In the genomic region with DNA sequence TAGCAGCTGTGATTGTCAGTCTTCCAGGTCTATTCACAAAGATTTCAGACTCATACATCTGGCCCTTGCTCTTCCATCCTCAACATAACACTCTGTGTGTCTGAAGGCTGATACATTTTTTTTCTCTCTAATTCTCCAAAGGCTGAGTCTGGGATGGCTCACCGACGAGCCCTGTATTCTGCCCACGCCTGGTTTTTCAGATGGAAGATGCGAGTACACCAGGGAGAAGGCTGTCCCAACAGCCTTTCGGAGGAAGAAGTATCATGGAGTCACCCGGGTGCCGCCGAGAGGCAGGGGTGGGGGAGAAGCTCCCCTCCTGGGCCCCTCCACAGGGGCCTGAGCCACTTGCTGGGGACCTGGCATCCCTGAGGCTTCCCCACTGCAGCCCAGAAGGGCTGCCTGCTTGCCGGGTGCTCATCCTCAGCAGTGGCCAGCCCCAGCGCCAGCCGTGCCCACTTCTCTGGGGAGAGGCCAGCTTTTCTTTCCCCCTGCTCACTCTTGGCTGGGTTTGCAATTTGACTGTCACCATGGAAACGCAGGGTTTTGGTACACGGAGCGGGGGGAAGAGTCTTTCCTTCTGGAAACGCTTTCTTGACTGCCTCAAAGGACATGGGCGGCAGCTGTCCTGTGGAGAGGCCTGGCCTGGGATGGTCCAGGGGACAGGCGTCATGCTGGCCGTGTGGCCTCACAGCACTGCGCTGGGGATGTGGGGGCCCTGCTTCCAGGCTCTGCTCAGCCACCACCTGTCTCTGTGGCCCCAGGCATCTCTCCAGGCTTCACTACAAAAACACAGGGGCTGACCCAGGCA, we compare ENCODE assay signal across 21 cellular contexts. TPM values are rescaled to one million over a fixed set of nuclear protein-coding genes. Genes with fewer than 3 reads are reported as not detected.
DNase-seq lines count a peak whose midpoint lies in the region; ATAC-seq and TF ChIP-seq lines count a peak whose summit lies in the region.
"Had no signal": no experiment of that assay in that cellular context is flagged by ENCODE, and none has a peak within 500 bp of the region (broad histone marks: within the 10 kb centered on the region; RNA-seq: fewer than 3 reads in every experiment).

No MANE protein-coding gene starts in this region.

- H3K4me2 ChIP-seq in mesendoderm (ENCODE audit: low read length) (no peak overlapping the region), trophoblast cell (ENCODE audit: low read length) (no peak overlapping the region)
- H3K4me2 ChIP-seq: hepatocyte had no signal

- no peak overlapping the region for H4K91ac ChIP-seq in trophoblast cell (ENCODE audit: low read depth, low read length)

- no peak overlapping the region for H3K27ac Mint-ChIP-seq in activated naive CD4-positive, alpha-beta T cell treated with anti-CD3 and anti-CD28 coated beads, Interleukin-2, amount 50 U/mL, for 72 hours
- H3K27ac Mint-ChIP-seq: activated CD8-positive, alpha-beta memory T cell treated with anti-CD3 and anti-CD28 coated beads, Interleukin-2, amount 10 ng/mL, durations not matched to agents 7 days and 5 days; stimulated activated memory B cell treated with anti-CD40 and anti-IgM and Interleukin-4, amounts not matched to agents 10 μg/mL and 1 μg/mL and 100 μg/mL, for 72 hours; T-helper 2 cell treated with Interferon-gamma antibody and Interleukin-4, amounts not matched to agents 5 μg/mL and 100 μg/mL, for 36 hours; type B pancreatic cell had no signal

- H2BK5ac ChIP-seq in mesendoderm (ENCODE audit: low read length) (no peak overlapping the region), trophoblast cell (ENCODE audit: low read depth, low read length, poor library complexity) (no peak overlapping the region)

- H3K9me3 ChIP-seq in upper lobe of right lung, result no peaks in the 10 kb centered on the region
- peaks cover 3% of the 10 kb centered on the region for H3K9me3 ChIP-seq in trophoblast cell (ENCODE audit: insufficient read depth, low read depth, low read length)
- H3K9me3 ChIP-seq: Caco-2 had no signal

- H2BK15ac ChIP-seq in mesendoderm (replicated peaks; ENCODE audit: low read depth), result no peak overlapping the region

- H2AK5ac ChIP-seq in mesendoderm (ENCODE audit: low read length) (no peak overlapping the region), trophoblast cell (ENCODE audit: low read length) (no peak overlapping the region)

- no peak overlapping the region for H2AFZ ChIP-seq in trophoblast cell (ENCODE audit: insufficient read depth, low read length, poor library complexity)
- H2AFZ ChIP-seq: hepatocyte had no signal

- no peak overlapping the region for H3K4me3 ChIP-seq in mesendoderm (ENCODE audit: low read length)
- H3K4me3 ChIP-seq in upper lobe of right lung, result no peak overlapping the region
- H3K4me3 ChIP-seq in trophoblast cell (ENCODE audit: low read depth, low read length), result no peak overlapping the region
- H3K4me3 ChIP-seq: GM12878, hepatocyte had no signal

- ATAC-seq in activated naive CD4-positive, alpha-beta T cell treated with anti-CD3 and anti-CD28 coated beads, Interleukin-2, amount 50 U/mL, for 72 hours, result no peak
- ATAC-seq in upper lobe of right lung (no peak), HG03025 (IDR thresholded peaks at IDR 0.05; ENCODE audit: low FRiP score, unreplicated experiment) (no peak)
- ATAC-seq: activated CD8-positive, alpha-beta memory T cell treated with anti-CD3 and anti-CD28 coated beads, Interleukin-2, amount 10 ng/mL, durations not matched to agents 7 days and 5 days; GM12878; stimulated activated memory B cell treated with anti-CD40 and anti-IgM and Interleukin-4, amounts not matched to agents 10 μg/mL and 1 μg/mL and 100 μg/mL, for 72 hours had no signal

- H3K4me1 ChIP-seq in mesendoderm (ENCODE audit: control insufficient read depth, low read depth, low read length) (no peaks in the 10 kb centered on the region), upper lobe of right lung (no peaks in the 10 kb centered on the region), trophoblast cell (ENCODE audit: control insufficient read depth in 1 of 2, insufficient read depth in 2 of 2, low read length in 2 of 2) (no peaks in the 10 kb centered on the region)
- H3K4me1 ChIP-seq: Caco-2 had no signal

- H3K9ac ChIP-seq in mesendoderm (ENCODE audit: low read length) (no peak overlapping the region), trophoblast cell (ENCODE audit: low read length) (no peak overlapping the region)

- H3K36me3 ChIP-seq in mesendoderm (ENCODE audit: control insufficient read depth, insufficient read depth, low read length), result no peaks in the 10 kb centered on the region
- no peaks in the 10 kb centered on the region for H3K36me3 ChIP-seq in upper lobe of right lung
- H3K36me3 ChIP-seq in trophoblast cell (ENCODE audit: control insufficient read depth in 1 of 2, insufficient read depth in 2 of 2, low read length in 2 of 2), result no peaks in the 10 kb centered on the region
- H3K36me3 ChIP-seq: brain microvascular endothelial cell had no signal

- H3K4ac ChIP-seq in mesendoderm (ENCODE audit: low read depth, low read length) (no peak overlapping the region), trophoblast cell (ENCODE audit: low read depth, low read length) (no peak overlapping the region)

- no peak overlapping the region for H4K12ac ChIP-seq in trophoblast cell (ENCODE audit: low read depth, low read length)

- no CpG with 5 or more reads among the region's 19 CpGs for WGBS in mesendoderm (ENCODE audit: extremely low coverage, insufficient coverage, low lambda C conversion rate)
- no CpG with 5 or more reads among the region's 19 CpGs for WGBS in trophoblast cell (ENCODE audit: extremely low coverage, insufficient coverage, insufficient read length)

- no peaks in the 10 kb centered on the region for H3K9me3 Mint-ChIP-seq in activated naive CD4-positive, alpha-beta T cell treated with anti-CD3 and anti-CD28 coated beads, Interleukin-2, amount 50 U/mL, for 72 hours
- H3K9me3 Mint-ChIP-seq: stimulated activated memory B cell treated with anti-CD40 and anti-IgM and Interleukin-4, amounts not matched to agents 10 μg/mL and 1 μg/mL and 100 μg/mL, for 72 hours; T-helper 2 cell treated with Interferon-gamma antibody and Interleukin-4, amounts not matched to agents 5 μg/mL and 100 μg/mL, for 36 hours; type B pancreatic cell had no signal

- DNase-seq in activated naive CD4-positive, alpha-beta T cell treated with anti-CD3 and anti-CD28 coated beads, Interleukin-2, amount 50 U/mL, for 16 hours, result peak; percentile 5
- no peak for DNase-seq in activated naive CD4-positive, alpha-beta T cell treated with anti-CD3 and anti-CD28 coated beads, Interleukin-2, amount 50 U/mL, for 72 hours (ENCODE audit: low spot score in 2 of 2)
- DNase-seq in globus pallidus (ENCODE audit: low spot score) (peak; percentile 16), mesendoderm (peak; percentile 51), upper lobe of right lung (peak; percentile 56), trophoblast cell (no peak)
- no peak for DNase-seq in NK-92 treated with Interleukin-12 subunit alpha and Interleukin-12 subunit beta, amount 100 ng/mL, for 24 hours (lab: John Stamatoyannopoulos, UW)
- DNase-seq: activated CD4-positive, CD25-positive, alpha-beta regulatory T cell treated with anti-CD3 and anti-CD28 coated beads, Interleukin-2, amount 50 U/mL, for 72 hours; activated CD8-positive, alpha-beta memory T cell treated with anti-CD3 and anti-CD28 coated beads, Interleukin-2, amount 10 ng/mL, durations not matched to agents 7 days and 5 days; activated gamma-delta T cell treated with Interleukin-2 at 50 U/mL for 16 hours; brain microvascular endothelial cell; effector CD4-positive, alpha-beta T cell; NCI-H2107; SHP77 treated with DMSO at 0.1 percent for 48 hours had no signal

- H3K27ac ChIP-seq in mesendoderm (ENCODE audit: low read depth, low read length), result no peak overlapping the region
- no peak overlapping the region for H3K27ac ChIP-seq in upper lobe of right lung
- no peak overlapping the region for H3K27ac ChIP-seq in trophoblast cell (ENCODE audit: low read depth, low read length)
- H3K27ac ChIP-seq: brain microvascular endothelial cell, hepatocyte had no signal

- H2BK120ac ChIP-seq in mesendoderm (ENCODE audit: low read depth, low read length) (no peak overlapping the region), trophoblast cell (ENCODE audit: insufficient read depth, low read length, poor library complexity) (no peak overlapping the region)

- H3K18ac ChIP-seq in mesendoderm (ENCODE audit: low read length) (no peak overlapping the region), trophoblast cell (ENCODE audit: low read length) (no peak overlapping the region)

- no peaks in the 10 kb centered on the region for H3K27me3 ChIP-seq in mesendoderm (ENCODE audit: insufficient read depth, low read length, poor library complexity)
- no peaks in the 10 kb centered on the region for H3K27me3 ChIP-seq in upper lobe of right lung
- no peaks in the 10 kb centered on the region for H3K27me3 ChIP-seq in trophoblast cell (ENCODE audit: insufficient read depth, low read length)
- H3K27me3 ChIP-seq: brain microvascular endothelial cell, hepatocyte had no signal

- H2BK12ac ChIP-seq in trophoblast cell (ENCODE audit: low read length), result no peak overlapping the region

- no peak overlapping the region for H4K5ac ChIP-seq in mesendoderm (ENCODE audit: low read length)

- no peak overlapping the region for H3K14ac ChIP-seq in trophoblast cell (ENCODE audit: low read length)

- no peaks in the 10 kb centered on the region for H3K79me1 ChIP-seq in mesendoderm (ENCODE audit: low read length)
- no peaks in the 10 kb centered on the region for H3K79me1 ChIP-seq in trophoblast cell (ENCODE audit: low read length)

- no peak overlapping the region for H3K56ac ChIP-seq in mesendoderm (ENCODE audit: low read length)

- TF ChIP-seq CTCF in upper lobe of right lung (IDR thresholded peaks at IDR 0.05), result no peak

- intact Hi-C loops in upper lobe of right lung (cut with DNase I), result no loop called here

- H3K23ac ChIP-seq in mesendoderm (ENCODE audit: low read length) (no peak overlapping the region), trophoblast cell (ENCODE audit: low read length) (no peak overlapping the region)

- H4K8ac ChIP-seq in mesendoderm (ENCODE audit: low read depth, low read length), result no peak overlapping the region
- no peak overlapping the region for H4K8ac ChIP-seq in trophoblast cell (ENCODE audit: low read depth, low read length)

- H3K79me2 ChIP-seq in mesendoderm (ENCODE audit: control insufficient read depth, insufficient read depth, low read length), result no peaks in the 10 kb centered on the region
- H3K79me2 ChIP-seq in trophoblast cell (ENCODE audit: control insufficient read depth, insufficient read depth, low read length, poor library complexity), result no peaks in the 10 kb centered on the region
- H3K79me2 ChIP-seq: hepatocyte had no signal

- H3K36me3 Mint-ChIP-seq in activated naive CD4-positive, alpha-beta T cell treated with anti-CD3 and anti-CD28 coated beads, Interleukin-2, amount 50 U/mL, for 72 hours, result no peaks in the 10 kb centered on the region
- H3K36me3 Mint-ChIP-seq: activated CD8-positive, alpha-beta memory T cell treated with anti-CD3 and anti-CD28 coated beads, Interleukin-2, amount 10 ng/mL, durations not matched to agents 7 days and 5 days; stimulated activated memory B cell treated with anti-CD40 and anti-IgM and Interleukin-4, amounts not matched to agents 10 μg/mL and 1 μg/mL and 100 μg/mL, for 72 hours; type B pancreatic cell had no signal

RNA-seq across cellular contexts. Expression of a gene that starts 45.5 kb away (rescaled TPM):
- total RNA-seq in activated naive CD4-positive, alpha-beta T cell treated with anti-CD3 and anti-CD28 coated beads, Interleukin-2, amount 50 U/mL, for 72 hours, result under 1 TPM in 1 of 2 donors, not detected in 1; 0.64 TPM
- polyA plus RNA-seq in mesendoderm (2013, experiment 1 of 2), result 0.49 TPM
- polyA plus RNA-seq in mesendoderm (2013, experiment 2 of 2), result 0.36 TPM
- 13.7 TPM for total RNA-seq in upper lobe of right lung
- 11.1 and 11.6 TPM in 2 replicates for polyA plus RNA-seq in trophoblast cell (2013)
- total RNA-seq: Caco-2, GM12878 had no signal
- polyA plus RNA-seq: GM12878 had no signal

Comparison
In these comparisons a context has a peak if more than half of its experiments do, and no peak if none do; other contexts are left out.
1. DNase-seq: peak in activated naive CD4-positive, alpha-beta T cell treated with anti-CD3 and anti-CD28 coated beads, Interleukin-2, amount 50 U/mL, for 16 hours (single experiment), globus pallidus (single experiment), mesendoderm (single experiment) and upper lobe of right lung (single experiment); none in activated naive CD4-positive, alpha-beta T cell treated with anti-CD3 and anti-CD28 coated beads, Interleukin-2, amount 50 U/mL, for 72 hours (0 of 2), NK-92 treated with Interleukin-12 subunit alpha and Interleukin-12 subunit beta, amount 100 ng/mL, for 24 hours (single experiment) and trophoblast cell (0 of 2).